Comparison of ENCODE assay signal across 7 cellular contexts in genomic region chr7:138146739-138147734, GRCh38.
DNase-seq lines count a peak whose midpoint lies in the region; ATAC-seq, FAIRE-seq and TF ChIP-seq lines count a peak whose summit lies in the region.
"Not testable (repeated sequence)": the region's sequence is repeated elsewhere in the genome, so short reads cannot be mapped to it uniquely, and the experiment has no call there.

No MANE protein-coding gene starts in this region.

- not testable (repeated sequence) for H3K4me1 ChIP-seq in CD8-positive, alpha-beta T cell (ENCODE audit: insufficient read depth, low read length); GM23338 (ENCODE audit: insufficient read depth); kidney (ENCODE audit: control insufficient read depth in 1 of 2, insufficient read depth in 1 of 2, low read depth in 1 of 2, low read length in 2 of 2)

- not testable (repeated sequence) for H3K9me3 Mint-ChIP-seq in CD8-positive, alpha-beta T cell; GM23338; activated CD4-positive, alpha-beta T cell treated with anti-CD3 and anti-CD28 coated beads, Interleukin-2, amount 10 ng/mL, durations not matched to agents 24 days and 14 days; activated T-helper 1 cell treated with anti-CD3 and anti-CD28 coated beads, Interleukin-12 subunit alpha, Interleukin-12 subunit beta, Interleukin-2, Interleukin-4 antibody, amounts not matched to agents 30 ng/mL and 10 ng/mL and 1 ng/mL, durations not matched to agents 14 hours and 24 hours and 36 hours; activated naive CD8-positive, alpha-beta T cell treated with anti-CD3 and anti-CD28 coated beads, Interleukin-2, amount 10 ng/mL, durations not matched to agents 7 days and 5 days

- not testable (repeated sequence) for H3K4me2 ChIP-seq in GM23338

- H3K4me3 Mint-ChIP-seq in CD8-positive, alpha-beta T cell, result peak overlapping the region; percentile 75
- H3K4me3 Mint-ChIP-seq in GM23338, result not testable (repeated sequence)
- H3K4me3 Mint-ChIP-seq in activated CD4-positive, alpha-beta T cell treated with anti-CD3 and anti-CD28 coated beads, Interleukin-2, amount 10 ng/mL, durations not matched to agents 24 days and 14 days, result peak overlapping the region; percentile 71
- H3K4me3 Mint-ChIP-seq in activated T-helper 1 cell treated with anti-CD3 and anti-CD28 coated beads, Interleukin-12 subunit alpha, Interleukin-12 subunit beta, Interleukin-2, Interleukin-4 antibody, amounts not matched to agents 30 ng/mL and 10 ng/mL and 1 ng/mL, durations not matched to agents 14 hours and 24 hours and 36 hours, result peak overlapping the region; percentile 39
- peak overlapping the region; percentile 78 for H3K4me3 Mint-ChIP-seq in activated naive CD8-positive, alpha-beta T cell treated with anti-CD3 and anti-CD28 coated beads, Interleukin-2, amount 10 ng/mL, durations not matched to agents 7 days and 5 days

- TF ChIP-seq CTCF in CD8-positive, alpha-beta T cell (IDR thresholded peaks at IDR 0.05); GM23338 (conservative IDR thresholded peaks at IDR 0.05; ENCODE audit: low read depth in 2 of 2); NB4 (IDR thresholded peaks at IDR 0.05; ENCODE audit: low read depth, low read length); kidney (IDR thresholded peaks at IDR 0.05; ENCODE audit: borderline replicate concordance, extremely low read depth, insufficient read depth): not testable (repeated sequence)

- H3K9me3 ChIP-seq in CD8-positive, alpha-beta T cell (ENCODE audit: low read length); kidney (ENCODE audit: control insufficient read depth in 1 of 2, low read length in 2 of 2): not testable (repeated sequence)

- not testable (repeated sequence) for TF ChIP-seq POLR2A in NB4 (IDR thresholded peaks at IDR 0.05; ENCODE audit: extremely low read depth, insufficient read length)

- H3K27me3 Mint-ChIP-seq in CD8-positive, alpha-beta T cell (ENCODE audit: low read depth), result peaks cover 18% of the 10 kb centered on the region
- H3K27me3 Mint-ChIP-seq in GM23338 (ENCODE audit: insufficient read depth, low read depth, poor library complexity); activated naive CD8-positive, alpha-beta T cell treated with anti-CD3 and anti-CD28 coated beads, Interleukin-2, amount 10 ng/mL, durations not matched to agents 7 days and 5 days: not testable (repeated sequence)
- peaks cover 13% of the 10 kb centered on the region for H3K27me3 Mint-ChIP-seq in activated CD4-positive, alpha-beta T cell treated with anti-CD3 and anti-CD28 coated beads, Interleukin-2, amount 10 ng/mL, durations not matched to agents 24 days and 14 days
- peaks cover 13% of the 10 kb centered on the region for H3K27me3 Mint-ChIP-seq in activated T-helper 1 cell treated with anti-CD3 and anti-CD28 coated beads, Interleukin-12 subunit alpha, Interleukin-12 subunit beta, Interleukin-2, Interleukin-4 antibody, amounts not matched to agents 30 ng/mL and 10 ng/mL and 1 ng/mL, durations not matched to agents 14 hours and 24 hours and 36 hours (ENCODE audit: insufficient read depth)

- peak overlapping the region; percentile 87; the same call in 1 of the 2 replicates for H2AFZ ChIP-seq in GM23338

- not testable (repeated sequence) for DNase-seq in CD8-positive, alpha-beta T cell; GM23338 (ENCODE audit: low spot score); activated T-helper 1 cell treated with anti-CD3 and anti-CD28 coated beads, Interleukin-12 subunit alpha, Interleukin-12 subunit beta, Interleukin-2, Interleukin-4 antibody, amounts not matched to agents 30 ng/mL and 10 ng/mL and 1 ng/mL, durations not matched to agents 14 hours and 24 hours and 36 hours (ENCODE audit: low spot score); activated naive CD8-positive, alpha-beta T cell treated with anti-CD3 and anti-CD28 coated beads, Interleukin-2, amount 10 ng/mL, durations not matched to agents 7 days and 5 days
- DNase-seq in NB4 (ENCODE audit: low read depth) (peak; percentile 17), kidney (peak; percentile 26)
- DNase-seq in activated CD4-positive, alpha-beta T cell treated with anti-CD3 and anti-CD28 coated beads, Interleukin-2, amount 10 ng/mL, durations not matched to agents 24 days and 14 days, result peak; percentile 48

- not testable (repeated sequence) for H3K9ac ChIP-seq in kidney (ENCODE audit: low read length in 2 of 2)

- not testable (repeated sequence) for H3K27me3 ChIP-seq in CD8-positive, alpha-beta T cell (ENCODE audit: insufficient read depth, low read length); GM23338 (ENCODE audit: insufficient read depth)

- H3K79me2 ChIP-seq in GM23338 (replicated peaks; ENCODE audit: insufficient read depth), result not testable (repeated sequence)

- H3K27ac Mint-ChIP-seq in CD8-positive, alpha-beta T cell; GM23338; activated CD4-positive, alpha-beta T cell treated with anti-CD3 and anti-CD28 coated beads, Interleukin-2, amount 10 ng/mL, durations not matched to agents 24 days and 14 days; activated T-helper 1 cell treated with anti-CD3 and anti-CD28 coated beads, Interleukin-12 subunit alpha, Interleukin-12 subunit beta, Interleukin-2, Interleukin-4 antibody, amounts not matched to agents 30 ng/mL and 10 ng/mL and 1 ng/mL, durations not matched to agents 14 hours and 24 hours and 36 hours: not testable (repeated sequence)
- H3K27ac Mint-ChIP-seq in activated naive CD8-positive, alpha-beta T cell treated with anti-CD3 and anti-CD28 coated beads, Interleukin-2, amount 10 ng/mL, durations not matched to agents 7 days and 5 days, result peak overlapping the region; percentile 60

- intact Hi-C loops in CD8-positive, alpha-beta T cell (cut with DNase I, micrococcal nuclease); activated CD4-positive, alpha-beta T cell treated with anti-CD3 and anti-CD28 coated beads, Interleukin-2, amount 10 ng/mL, durations not matched to agents 24 days and 14 days (cut with micrococcal nuclease); activated T-helper 1 cell treated with anti-CD3 and anti-CD28 coated beads, Interleukin-12 subunit alpha, Interleukin-12 subunit beta, Interleukin-2, Interleukin-4 antibody, amounts not matched to agents 30 ng/mL and 10 ng/mL and 1 ng/mL, durations not matched to agents 14 hours and 24 hours and 36 hours (cut with micrococcal nuclease); kidney (cut with DNase I): not testable (repeated sequence)

- not testable (repeated sequence) for H3K9me2 ChIP-seq in GM23338 (ENCODE audit: insufficient read depth)

- not testable (repeated sequence) for H3K36me3 Mint-ChIP-seq in CD8-positive, alpha-beta T cell; GM23338 (ENCODE audit: low read depth); activated CD4-positive, alpha-beta T cell treated with anti-CD3 and anti-CD28 coated beads, Interleukin-2, amount 10 ng/mL, durations not matched to agents 24 days and 14 days (ENCODE audit: low read depth); activated T-helper 1 cell treated with anti-CD3 and anti-CD28 coated beads, Interleukin-12 subunit alpha, Interleukin-12 subunit beta, Interleukin-2, Interleukin-4 antibody, amounts not matched to agents 30 ng/mL and 10 ng/mL and 1 ng/mL, durations not matched to agents 14 hours and 24 hours and 36 hours (ENCODE audit: low read depth); activated naive CD8-positive, alpha-beta T cell treated with anti-CD3 and anti-CD28 coated beads, Interleukin-2, amount 10 ng/mL, durations not matched to agents 7 days and 5 days

- not testable (repeated sequence) for H3F3A ChIP-seq in GM23338 (replicated peaks; ENCODE audit: low read depth)

- H4K20me1 ChIP-seq in GM23338 (replicated peaks; ENCODE audit: insufficient read depth), result not testable (repeated sequence)

- not testable (repeated sequence) for H3K36me3 ChIP-seq in CD8-positive, alpha-beta T cell (ENCODE audit: insufficient read depth, low read length); GM23338 (ENCODE audit: insufficient read depth); kidney (ENCODE audit: control insufficient read depth in 1 of 2, insufficient read depth in 2 of 2, low read length in 2 of 2)

- not testable (repeated sequence) for H3K27ac ChIP-seq in CD8-positive, alpha-beta T cell (ENCODE audit: low read depth, low read length); GM23338 (ENCODE audit: low read depth); kidney (ENCODE audit: low read depth in 2 of 2, low read length in 2 of 2)

- CTCF ChIA-PET in CD8-positive, alpha-beta T cell (lab: Charles Lee), result interaction anchor here (1.9 kb wide), 1 partner anchor 14 kb away, joined by 4 read pairs; no protein-coding TSS in a partner anchor

- H3K4me1 Mint-ChIP-seq in CD8-positive, alpha-beta T cell (ENCODE audit: low read depth); GM23338; activated CD4-positive, alpha-beta T cell treated with anti-CD3 and anti-CD28 coated beads, Interleukin-2, amount 10 ng/mL, durations not matched to agents 24 days and 14 days; activated T-helper 1 cell treated with anti-CD3 and anti-CD28 coated beads, Interleukin-12 subunit alpha, Interleukin-12 subunit beta, Interleukin-2, Interleukin-4 antibody, amounts not matched to agents 30 ng/mL and 10 ng/mL and 1 ng/mL, durations not matched to agents 14 hours and 24 hours and 36 hours (ENCODE audit: low read depth); activated naive CD8-positive, alpha-beta T cell treated with anti-CD3 and anti-CD28 coated beads, Interleukin-2, amount 10 ng/mL, durations not matched to agents 7 days and 5 days: not testable (repeated sequence)

- not testable (repeated sequence) for H3K4me3 ChIP-seq in CD8-positive, alpha-beta T cell (ENCODE audit: low read depth, low read length); GM23338; NB4 (ENCODE audit: low read depth, low read length); kidney (ENCODE audit: low read length in 2 of 2)

- not testable (repeated sequence) for ATAC-seq in CD8-positive, alpha-beta T cell; GM23338; activated naive CD8-positive, alpha-beta T cell treated with anti-CD3 and anti-CD28 coated beads, Interleukin-2, amount 10 ng/mL, durations not matched to agents 7 days and 5 days (ENCODE audit: low read depth)

- not testable (repeated sequence) for FAIRE-seq in kidney (lab: Jason Lieb, UNC)

- POLR2A ChIA-PET in CD8-positive, alpha-beta T cell (lab: Charles Lee); activated naive CD8-positive, alpha-beta T cell treated with anti-CD3 and anti-CD28 coated beads, Interleukin-2, amount 10 ng/mL, durations not matched to agents 7 days and 5 days (lab: Charles Lee): not testable (repeated sequence)
